ENCODE assay signal across 28 cellular contexts in genomic region chr10:117562220-117562619, GRCh38. TPM values are rescaled to one million over a fixed set of nuclear protein-coding genes. Genes with fewer than 3 reads are reported as not detected.
"Had no signal": no experiment of that assay in that cellular context is flagged by ENCODE, and none has a peak within 500 bp of the region (broad histone marks: within the 10 kb centered on the region; RNA-seq: fewer than 3 reads in every experiment).

No MANE protein-coding gene starts in this region.

- ATAC-seq: naive thymus-derived CD8-positive, alpha-beta T cell; psoas muscle; right cardiac atrium; right lobe of liver; stimulated activated memory B cell treated with anti-CD40 and anti-IgM and Interleukin-4, amounts not matched to agents 10 μg/mL and 1 μg/mL and 100 μg/mL, for 72 hours; stimulated activated naive CD8-positive, alpha-beta T cell treated with anti-CD3 and anti-CD28 coated beads, Interleukin-15, amount 100 ng/mL, for 72 hours; stimulated activated naive CD8-positive, alpha-beta T cell treated with anti-CD3 and anti-CD28 coated beads, Interleukin-15, Interleukin-2, amounts not matched to agents 100 U/mL and 50 U/mL, for 24 hours; upper lobe of right lung had no signal

- H3K27me3 ChIP-seq: ovary, right lobe of liver, testis, uterus had no signal

- H3K36me3 ChIP-seq: ovary, right lobe of liver, sigmoid colon, suprapubic skin, tibial artery, transverse colon, upper lobe of right lung, uterus had no signal

- H3K4me3 ChIP-seq: ovary, psoas muscle, right lobe of liver, sigmoid colon, suprapubic skin, testis, tibial artery, transverse colon, upper lobe of right lung, uterus had no signal

- H3K4me1 ChIP-seq: parathyroid adenoma, psoas muscle, right lobe of liver, sigmoid colon, suprapubic skin, testis, tibial artery, transverse colon, upper lobe of right lung, uterus had no signal

- DNase-seq: naive thymus-derived CD8-positive, alpha-beta T cell; nephron progenitor cell; occipital lobe; ovary; psoas muscle; right cardiac atrium; right lobe of liver; sigmoid colon; small intestine; stimulated activated CD4-positive, alpha-beta T cell treated with anti-CD3 and anti-CD28 coated beads, Interleukin-12 subunit alpha, Interleukin-12 subunit beta, amount 100 ng/mL, for 4 hours; stimulated activated CD4-positive, alpha-beta T cell treated with anti-CD3 and anti-CD28 coated beads, Interleukin-1b, Interleukin-23, amount 100 ng/mL, for 48 hours; stimulated activated CD4-positive, alpha-beta T cell treated with anti-CD3 and anti-CD28 coated beads, Interleukin-4, amount 100 ng/mL, for 1 hour; stimulated activated CD4-positive, alpha-beta T cell treated with anti-CD3 and anti-CD28 coated beads, Interleukin-4, amount 100 ng/mL, for 4 hours; stimulated activated CD8-positive, alpha-beta memory T cell treated with anti-CD3 and anti-CD28 coated beads, Interleukin-4, amount 100 ng/mL, for 48 hours; stimulated activated naive CD4-positive, alpha-beta T cell; stimulated activated naive CD8-positive, alpha-beta T cell treated with anti-CD3 and anti-CD28 coated beads, Interleukin-15, amount 100 ng/mL, for 72 hours; stimulated activated naive CD8-positive, alpha-beta T cell treated with anti-CD3 and anti-CD28 coated beads, Interleukin-15, Interleukin-2, amounts not matched to agents 100 U/mL and 50 U/mL, for 24 hours; substantia nigra; testis; tibial artery; transverse colon; upper lobe of right lung; uterus had no signal

- H3K9me3 ChIP-seq: ovary, psoas muscle, right lobe of liver, sigmoid colon, suprapubic skin, testis, tibial artery, transverse colon, upper lobe of right lung, uterus had no signal

- H3K9ac ChIP-seq: parathyroid adenoma had no signal

- H3K27ac ChIP-seq: ovary, parathyroid adenoma, psoas muscle, right lobe of liver, sigmoid colon, suprapubic skin, testis, tibial artery, transverse colon, upper lobe of right lung, uterus had no signal

- H2AFZ ChIP-seq: parathyroid adenoma had no signal

RNA-seq across cellular contexts. Expression of gene EMX2, which starts 19.7 kb away (rescaled TPM):
- total RNA-seq: naive thymus-derived CD8-positive, alpha-beta T cell; natural killer cell treated with Interleukin-12 subunit alpha and Interleukin-12 subunit beta and Interleukin-15 and Interleukin-18, amount 100 ng/mL, for 72 hours; progenitor cell of endocrine pancreas; right lobe of liver; upper lobe of right lung had no signal
- polyA plus RNA-seq: naive thymus-derived CD8-positive, alpha-beta T cell; sigmoid colon had no signal
